Comparison of ENCODE assay signal across 1 cellular context in genomic region chr10:17409170-17409733, GRCh38.
TF ChIP-seq lines count a peak whose summit lies in the region.

No MANE protein-coding gene starts in this region.

TF ChIP-seq in K562, 482 proteins besides CTCF, POLR2A, EP300 and RAD21 (continued from another document):
- TF ChIP-seq BRD9 (IDR thresholded peaks at IDR 0.05; ENCODE audit: low read depth, partially characterized antibody) = peak; percentile 52
- TF ChIP-seq GATAD2B (IDR thresholded peaks at IDR 0.05; ENCODE audit: borderline replicate concordance) = 0 out of 2 replicates have a peak, but pooled peaks have one; percentile 22
- no peak for TF ChIP-seq NCOA4 (IDR thresholded peaks at IDR 0.05; ENCODE audit: partially characterized antibody)
- TF ChIP-seq MAFF (IDR thresholded peaks at IDR 0.05; ENCODE audit: low read length) = no peak
- TF ChIP-seq RBM25 (IDR thresholded peaks at IDR 0.05; ENCODE audit: low read depth, low read length, severe bottlenecking) = no peak
- TF ChIP-seq PTBP1 (IDR thresholded peaks at IDR 0.05; ENCODE audit: low read depth, low read length) = no peak
- TF ChIP-seq, protein P1, sequence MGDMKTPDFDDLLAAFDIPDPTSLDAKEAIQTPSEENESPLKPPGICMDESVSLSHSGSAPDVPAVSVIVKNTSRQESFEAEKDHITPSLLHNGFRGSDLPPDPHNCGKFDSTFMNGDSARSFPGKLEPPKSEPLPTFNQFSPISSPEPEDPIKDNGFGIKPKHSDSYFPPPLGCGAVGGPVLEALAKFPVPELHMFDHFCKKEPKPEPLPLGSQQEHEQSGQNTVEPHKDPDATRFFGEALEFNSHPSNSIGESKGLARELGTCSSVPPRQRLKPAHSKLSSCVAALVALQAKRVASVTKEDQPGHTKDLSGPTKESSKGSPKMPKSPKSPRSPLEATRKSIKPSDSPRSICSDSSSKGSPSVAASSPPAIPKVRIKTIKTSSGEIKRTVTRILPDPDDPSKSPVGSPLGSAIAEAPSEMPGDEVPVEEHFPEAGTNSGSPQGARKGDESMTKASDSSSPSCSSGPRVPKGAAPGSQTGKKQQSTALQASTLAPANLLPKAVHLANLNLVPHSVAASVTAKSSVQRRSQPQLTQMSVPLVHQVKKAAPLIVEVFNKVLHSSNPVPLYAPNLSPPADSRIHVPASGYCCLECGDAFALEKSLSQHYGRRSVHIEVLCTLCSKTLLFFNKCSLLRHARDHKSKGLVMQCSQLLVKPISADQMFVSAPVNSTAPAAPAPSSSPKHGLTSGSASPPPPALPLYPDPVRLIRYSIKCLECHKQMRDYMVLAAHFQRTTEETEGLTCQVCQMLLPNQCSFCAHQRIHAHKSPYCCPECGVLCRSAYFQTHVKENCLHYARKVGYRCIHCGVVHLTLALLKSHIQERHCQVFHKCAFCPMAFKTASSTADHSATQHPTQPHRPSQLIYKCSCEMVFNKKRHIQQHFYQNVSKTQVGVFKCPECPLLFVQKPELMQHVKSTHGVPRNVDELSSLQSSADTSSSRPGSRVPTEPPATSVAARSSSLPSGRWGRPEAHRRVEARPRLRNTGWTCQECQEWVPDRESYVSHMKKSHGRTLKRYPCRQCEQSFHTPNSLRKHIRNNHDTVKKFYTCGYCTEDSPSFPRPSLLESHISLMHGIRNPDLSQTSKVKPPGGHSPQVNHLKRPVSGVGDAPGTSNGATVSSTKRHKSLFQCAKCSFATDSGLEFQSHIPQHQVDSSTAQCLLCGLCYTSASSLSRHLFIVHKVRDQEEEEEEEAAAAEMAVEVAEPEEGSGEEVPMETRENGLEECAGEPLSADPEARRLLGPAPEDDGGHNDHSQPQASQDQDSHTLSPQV (IDR thresholded peaks at IDR 0.05) = peak; percentile 62
- TF ChIP-seq ZNF740 (CRISPR knock-in tag; IDR thresholded peaks at IDR 0.05) = no peak
- no peak for TF ChIP-seq ZNF740 (tag; IDR thresholded peaks at IDR 0.05)
- TF ChIP-seq ELF2 (CRISPR knock-in tag; IDR thresholded peaks at IDR 0.05) = no peak
- no peak for TF ChIP-seq CHD2 (IDR thresholded peaks at IDR 0.05; ENCODE audit: low read depth, low read length)
- no peak for TF ChIP-seq PHTF2 (CRISPR knock-in tag; IDR thresholded peaks at IDR 0.05)
- peak; percentile 32; the same call in 1 of the 2 replicates for TF ChIP-seq CXXC5 (CRISPR knock-in tag; IDR thresholded peaks at IDR 0.05)
- TF ChIP-seq, protein P2, sequence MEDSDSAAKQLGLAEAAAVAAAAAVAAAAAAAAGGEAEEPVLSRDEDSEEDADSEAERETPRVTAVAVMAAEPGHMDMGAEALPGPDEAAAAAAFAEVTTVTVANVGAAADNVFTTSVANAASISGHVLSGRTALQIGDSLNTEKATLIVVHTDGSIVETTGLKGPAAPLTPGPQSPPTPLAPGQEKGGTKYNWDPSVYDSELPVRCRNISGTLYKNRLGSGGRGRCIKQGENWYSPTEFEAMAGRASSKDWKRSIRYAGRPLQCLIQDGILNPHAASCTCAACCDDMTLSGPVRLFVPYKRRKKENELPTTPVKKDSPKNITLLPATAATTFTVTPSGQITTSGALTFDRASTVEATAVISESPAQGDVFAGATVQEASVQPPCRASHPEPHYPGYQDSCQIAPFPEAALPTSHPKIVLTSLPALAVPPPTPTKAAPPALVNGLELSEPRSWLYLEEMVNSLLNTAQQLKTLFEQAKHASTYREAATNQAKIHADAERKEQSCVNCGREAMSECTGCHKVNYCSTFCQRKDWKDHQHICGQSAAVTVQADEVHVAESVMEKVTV (CRISPR knock-in tag; IDR thresholded peaks at IDR 0.05) = 0 out of 2 replicates have a peak, but pooled peaks have one; percentile 21
- TF ChIP-seq E2F1 (CRISPR knock-in tag; IDR thresholded peaks at IDR 0.05) = no peak
- TF ChIP-seq ZNF764 (CRISPR knock-in tag; IDR thresholded peaks at IDR 0.05; ENCODE audit: low read depth) = no peak
